ENCODE assay signal across 8 cellular contexts in genomic region chr11:12377106-12377823, GRCh38. TPM values are rescaled to one million over a fixed set of nuclear protein-coding genes. Genes with fewer than 3 reads are reported as not detected.
DNase-seq lines count a peak whose midpoint lies in the region; ATAC-seq and TF ChIP-seq lines count a peak whose summit lies in the region.

PARVA (plus strand) TSS chr11:12377571; CDS start chr11:12377648, 77 bp downstream.

- peak within 1 kb of the TSS; percentile 55 for H3K27ac ChIP-seq in temporal lobe (ENCODE audit: low read depth, low read length)

- DNase-seq in GM04503 (ENCODE audit: low read depth) (peak; percentile 44), dermis microvascular lymphatic vessel endothelial cell (ENCODE audit: low read depth in 2 of 2) (peak; percentile 30 to 77), left kidney (ENCODE audit: low read depth, low spot score) (peak; percentile 93), NCI-H2171 treated with DMSO at 0.1 percent for 48 hours (lab: John Stamatoyannopoulos, UW) (no peak), pons (ENCODE audit: low spot score) (no peak)

- no peak for ATAC-seq in HG03432 (IDR thresholded peaks at IDR 0.05; ENCODE audit: unreplicated experiment)

TF ChIP-seq in PFSK-1, 5 proteins besides CTCF, POLR2A, EP300 and RAD21:
- TF ChIP-seq FOXP2 (optimal IDR thresholded peaks at IDR 0.05; ENCODE audit: borderline replicate concordance, extremely low read depth, extremely low read length, insufficient read depth) (no peak), REST (IDR thresholded peaks at IDR 0.05; ENCODE audit: insufficient read depth in 1 of 2, low read depth in 2 of 2, low read length in 2 of 2) (no peak), TAF1 (IDR thresholded peaks at IDR 0.05; ENCODE audit: borderline replicate concordance, insufficient read depth, low read length) (peak; percentile 81; the same call in 1 of the 2 replicates)
TF ChIP-seq in PFSK-1: peak in this region for 1.

RNA-seq across cellular contexts. Expression of gene PARVA, which starts in this region (rescaled TPM):
- 122 TPM for polyA plus RNA-seq in PFSK-1 (2012; ENCODE audit: insufficient read length, low read depth)
- total RNA-seq in dermis microvascular lymphatic vessel endothelial cell: 17.6 and 25.5 TPM in 2 replicates
- total RNA-seq in temporal lobe: 4.2 TPM

Comparison
In these comparisons a context has a peak if more than half of its experiments do, and no peak if none do; other contexts are left out.
1. DNase-seq: peak in GM04503 (single experiment), dermis microvascular lymphatic vessel endothelial cell (2 of 2) and left kidney (single experiment); none in NCI-H2171 treated with DMSO at 0.1 percent for 48 hours (single experiment) and pons (single experiment).